17 cellular contexts compared by ENCODE assay signal in the genomic region with DNA sequence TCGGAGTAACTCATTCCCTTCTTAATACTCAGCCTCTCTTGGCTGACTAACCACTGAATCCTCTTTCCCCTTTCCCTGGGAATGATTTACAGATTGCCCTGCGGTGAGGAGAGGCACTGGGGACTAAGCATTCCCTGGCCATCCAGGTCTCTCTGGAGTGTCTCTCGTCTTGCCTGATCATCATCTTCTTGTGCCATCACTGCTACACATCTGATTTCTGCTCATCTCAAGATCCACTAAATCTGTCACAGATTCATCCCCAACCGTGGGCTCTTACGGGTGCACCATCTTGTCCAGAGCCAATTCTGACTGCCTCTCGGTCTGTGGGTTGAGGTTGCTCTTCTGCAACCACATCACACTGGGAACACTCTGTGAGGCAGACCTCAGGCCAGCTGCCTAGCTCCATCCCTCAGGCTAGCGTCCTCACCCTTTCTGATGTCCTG. TPM values are rescaled to one million over a fixed set of nuclear protein-coding genes. Genes with fewer than 3 reads are reported as not detected.
DNase-seq lines count a peak whose midpoint lies in the region; ATAC-seq, FAIRE-seq and TF ChIP-seq lines count a peak whose summit lies in the region.
"Had no signal": no experiment of that assay in that cellular context is flagged by ENCODE, and none has a peak within 500 bp of the region (broad histone marks: within the 10 kb centered on the region; RNA-seq: fewer than 3 reads in every experiment).

No MANE protein-coding gene starts in this region.

- no peak for FAIRE-seq in GM12891 (lab: Jason Lieb, UNC)
- FAIRE-seq: HepG2 had no signal

- no peaks in the 10 kb centered on the region for H3K4me1 ChIP-seq in DND-41 (ENCODE audit: insufficient read depth, low read length)
- H3K4me1 ChIP-seq in naive thymus-derived CD4-positive, alpha-beta T cell (ENCODE audit: control insufficient read depth in 2 of 2, insufficient read depth in 2 of 2, low read length in 2 of 2): no peaks in the 10 kb centered on the region

- no peak overlapping the region for H3K9ac ChIP-seq in DND-41 (ENCODE audit: low read depth, low read length)

- peaks cover 0 to 4% (median 0%) of the 10 kb centered on the region in 7 donors for H3K4me1 Mint-ChIP-seq in naive thymus-derived CD4-positive, alpha-beta T cell
- H3K4me1 Mint-ChIP-seq: neural crest cell had no signal

- intact Hi-C loops in naive thymus-derived CD4-positive, alpha-beta T cell (cut with micrococcal nuclease): no loop called here

- POLR2A ChIA-PET in naive thymus-derived CD4-positive, alpha-beta T cell (lab: Charles Lee): no interaction called here

- no peak for TF ChIP-seq POLR2A in GM12891 (IDR thresholded peaks at IDR 0.05; ENCODE audit: low read depth, low read length)

- no peaks in the 10 kb centered on the region for H3K9me3 Mint-ChIP-seq in naive thymus-derived CD4-positive, alpha-beta T cell
- H3K9me3 Mint-ChIP-seq: neural crest cell had no signal

- H2AFZ ChIP-seq in DND-41 (ENCODE audit: low read depth, low read length): no peak overlapping the region

- H4K20me1 ChIP-seq in DND-41 (ENCODE audit: insufficient read depth, low read length): no peaks in the 10 kb centered on the region

- H3K9me3 ChIP-seq in DND-41 (ENCODE audit: insufficient read depth, low read length, severe bottlenecking): no peaks in the 10 kb centered on the region
- H3K9me3 ChIP-seq in naive thymus-derived CD4-positive, alpha-beta T cell (ENCODE audit: control insufficient read depth in 2 of 3, low read length in 3 of 3): no peaks in the 10 kb centered on the region

- H3K36me3 Mint-ChIP-seq in naive thymus-derived CD4-positive, alpha-beta T cell: peaks cover 0 to 29% (median 12%) of the 10 kb centered on the region in 5 donors

- DNase-seq in DND-41 (no peak), M059J (ENCODE audit: low read depth) (peak; percentile 55), epithelial cell of proximal tubule (ENCODE audit: low read depth) (peak; percentile 59), renal cortical epithelial cell (ENCODE audit: low read depth) (peak; percentile 82), GM12891 (ENCODE audit: insufficient read length, low spot score) (no peak), NCI-H2171 treated with DMSO at 0.1 percent for 48 hours (lab: John Stamatoyannopoulos, UW) (no peak)
- DNase-seq in naive thymus-derived CD4-positive, alpha-beta T cell: no peak
- DNase-seq: activated CD4-positive, alpha-beta T cell treated with anti-CD3 and anti-CD28 coated beads for 1 hour; activated CD8-positive, alpha-beta memory T cell treated with anti-CD3 and anti-CD28 coated beads, Interleukin-2, amount 50 U/mL, for 4 hours; activated naive CD4-positive, alpha-beta T cell treated with Interleukin-2 at 50 U/mL for 16 hours; NCI-H1092; NCI-H774 had no signal

- no peaks in the 10 kb centered on the region for H3K79me2 ChIP-seq in DND-41 (ENCODE audit: insufficient read depth, low read length)

- H3K27me3 Mint-ChIP-seq in naive thymus-derived CD4-positive, alpha-beta T cell: no peaks in the 10 kb centered on the region

- peak overlapping the region in 3 of 9 donors; percentile 4 to 57 (median 34) for H3K27ac Mint-ChIP-seq in naive thymus-derived CD4-positive, alpha-beta T cell

- 0 out of 3 replicates have a peak, but pooled peaks have one; percentile 23 for ATAC-seq in DND-41 (ENCODE audit: insufficient read depth, low read depth)
- ATAC-seq in naive thymus-derived CD4-positive, alpha-beta T cell: no peak
- no peak for ATAC-seq in HG03520 (IDR thresholded peaks at IDR 0.05; ENCODE audit: unreplicated experiment)
- ATAC-seq: HepG2 had no signal

- no peaks in the 10 kb centered on the region for H3K27me3 ChIP-seq in DND-41 (ENCODE audit: insufficient read depth, low read length, poor library complexity)
- H3K27me3 ChIP-seq in naive thymus-derived CD4-positive, alpha-beta T cell (ENCODE audit: control insufficient read depth in 2 of 2, insufficient read depth in 2 of 2, low read length in 2 of 2): no peaks in the 10 kb centered on the region

- H3K4me2 ChIP-seq in DND-41 (ENCODE audit: insufficient read depth, low read length): no peak overlapping the region

- CTCF ChIA-PET in naive thymus-derived CD4-positive, alpha-beta T cell (lab: Charles Lee): interaction anchor here (1.3 kb wide), 1 partner anchor 19 kb away, joined by 3 read pairs; no protein-coding TSS in a partner anchor

- no peak overlapping the region for H3K27ac ChIP-seq in DND-41 (ENCODE audit: low read length)
- H3K27ac ChIP-seq in naive thymus-derived CD4-positive, alpha-beta T cell (ENCODE audit: low read depth, low read length): no peak overlapping the region

- peaks cover 42% of the 10 kb centered on the region for H3K36me3 ChIP-seq in DND-41 (ENCODE audit: insufficient read depth, low read length)
- H3K36me3 ChIP-seq in naive thymus-derived CD4-positive, alpha-beta T cell (ENCODE audit: control insufficient read depth in 2 of 3, insufficient read depth in 3 of 3, low read length in 3 of 3): peaks cover 0 to 45% (median 0%) of the 10 kb centered on the region in 3 experiments

- TF ChIP-seq CTCF in DND-41 (IDR thresholded peaks at IDR 0.05; ENCODE audit: borderline replicate concordance, extremely low read depth, low read length, poor library complexity, severe bottlenecking) (no peak), epithelial cell of proximal tubule (conservative IDR thresholded peaks at IDR 0.05; ENCODE audit: low read depth, low read length) (no peak)

- H3K4me3 Mint-ChIP-seq in naive thymus-derived CD4-positive, alpha-beta T cell: no peak overlapping the region
- H3K4me3 Mint-ChIP-seq: neural crest cell had no signal

- no peak overlapping the region for H3K4me3 ChIP-seq in DND-41 (ENCODE audit: low read depth in 1 of 2, low read length in 2 of 2)
- no peak overlapping the region for H3K4me3 ChIP-seq in epithelial cell of proximal tubule (ENCODE audit: low read depth, low read length)
- no peak overlapping the region for H3K4me3 ChIP-seq in naive thymus-derived CD4-positive, alpha-beta T cell (ENCODE audit: low read length)

TF ChIP-seq in GM12891, 5 proteins besides CTCF, POLR2A, EP300 and RAD21:
- TF ChIP-seq SPI1 (IDR thresholded peaks at IDR 0.05; ENCODE audit: low read depth, low read length) (no peak), POLR2AphosphoS5 (IDR thresholded peaks at IDR 0.05; ENCODE audit: low read depth, low read length) (no peak)

RNA-seq across cellular contexts. Expression of gene SFTPB, which starts 12.0 kb away (rescaled TPM):
- not detected in 2 replicates for total RNA-seq in M059J (2014; rRNA removed; shearing (Covaris generic))
- not detected in 2 replicates for total RNA-seq in epithelial cell of proximal tubule
- total RNA-seq in renal cortical epithelial cell: not detected in 2 replicates
- total RNA-seq in naive thymus-derived CD4-positive, alpha-beta T cell: not detected
- polyA plus RNA-seq in naive thymus-derived CD4-positive, alpha-beta T cell: not detected
- not detected for polyA plus RNA-seq in GM12891 (2012; ENCODE audit: low read depth, missing spikeins)
- total RNA-seq: HepG2; neural crest cell; T-helper 1 cell treated with Interleukin-12 subunit alpha and Interleukin-12 subunit beta and Interleukin-4 antibody, amounts not matched to agents 30 ng/mL and 1 ng/mL, for 36 hours had no signal
- polyA plus RNA-seq: BJ, HepG2 had no signal

RNA-seq across cellular contexts. Expression of gene GNLY, which starts 38.2 kb away (rescaled TPM):
- not detected in 2 replicates for total RNA-seq in M059J (2014; rRNA removed; shearing (Covaris generic))
- total RNA-seq in epithelial cell of proximal tubule: not detected in 2 replicates
- total RNA-seq in renal cortical epithelial cell: not detected in 2 replicates
- total RNA-seq in naive thymus-derived CD4-positive, alpha-beta T cell: 100 to 1,000 TPM in 2 of 5 experiments, 10 to 100 TPM in 1, 1 to 10 TPM in 2; 5.9 to 780 (median 84.7) TPM
- polyA plus RNA-seq in naive thymus-derived CD4-positive, alpha-beta T cell: 10 to 100 TPM; 11.1 to 13.5 TPM
- polyA plus RNA-seq in GM12891 (2012; ENCODE audit: low read depth, missing spikeins): not detected
- total RNA-seq: HepG2, neural crest cell had no signal
- polyA plus RNA-seq: BJ, HepG2 had no signal

RNA-seq across cellular contexts. Expression of gene USP39, which starts 40.0 kb away (rescaled TPM):
- total RNA-seq in M059J (2014; rRNA removed; shearing (Covaris generic)): 102 and 118 TPM in 2 replicates
- total RNA-seq in epithelial cell of proximal tubule: 89.3 and 97.4 TPM in 2 replicates
- total RNA-seq in renal cortical epithelial cell: 37.2 and 38.7 TPM in 2 replicates
- total RNA-seq in naive thymus-derived CD4-positive, alpha-beta T cell: 10 to 100 TPM; 43.1 to 76.1 (median 57.3) TPM
- 10 to 100 TPM; 63.7 to 83.6 TPM for polyA plus RNA-seq in naive thymus-derived CD4-positive, alpha-beta T cell
- 41.5 TPM for polyA plus RNA-seq in GM12891 (2012; ENCODE audit: low read depth, missing spikeins)

RNA-seq across cellular contexts. Expression of gene C2orf68, which starts 44.1 kb away (rescaled TPM):
- 11.9 and 19.1 TPM in 2 replicates for total RNA-seq in M059J (2014; rRNA removed; shearing (Covaris generic))
- total RNA-seq in epithelial cell of proximal tubule (9.9 and 16.5 TPM in 2 replicates), renal cortical epithelial cell (13.3 and 18.9 TPM in 2 replicates)
- 10 to 100 TPM; 40.9 to 92.1 (median 51.6) TPM for total RNA-seq in naive thymus-derived CD4-positive, alpha-beta T cell
- 10 to 100 TPM; 24.9 to 26.6 TPM for polyA plus RNA-seq in naive thymus-derived CD4-positive, alpha-beta T cell
- 16.8 TPM for polyA plus RNA-seq in GM12891 (2012; ENCODE audit: low read depth, missing spikeins)

RNA-seq across cellular contexts. Expression of gene TMEM150A, which starts 53.5 kb away (rescaled TPM):
- 2.3 and 3.6 TPM in 2 replicates for total RNA-seq in M059J (2014; rRNA removed; shearing (Covaris generic))
- total RNA-seq in epithelial cell of proximal tubule (4.8 and 7.4 TPM in 2 replicates), renal cortical epithelial cell (6.9 and 13.6 TPM in 2 replicates)
- 10 to 100 TPM in 3 of 5 experiments, 1 to 10 TPM in 2; 5.1 to 17.8 (median 11.2) TPM for total RNA-seq in naive thymus-derived CD4-positive, alpha-beta T cell
- polyA plus RNA-seq in naive thymus-derived CD4-positive, alpha-beta T cell: 10 to 100 TPM; 11.1 to 15.4 TPM
- polyA plus RNA-seq in GM12891 (2012; ENCODE audit: low read depth, missing spikeins): 3.0 TPM

Comparison
In these comparisons a context has a peak if more than half of its experiments do, and no peak if none do; other contexts are left out.
1. DNase-seq: peak in M059J (single experiment), epithelial cell of proximal tubule (single experiment) and renal cortical epithelial cell (single experiment); none in DND-41 (single experiment), naive thymus-derived CD4-positive, alpha-beta T cell (0 of 9), GM12891 (single experiment) and NCI-H2171 treated with DMSO at 0.1 percent for 48 hours (single experiment).